ENCODE assay signal across 1 cellular context in genomic region chr6:136773473-136773796, GRCh38.
TF ChIP-seq lines count a peak whose summit lies in the region.

No MANE protein-coding gene starts in this region.

TF ChIP-seq in IMR-90, 13 proteins besides CTCF, POLR2A, EP300 and RAD21 (continued from another document):
- TF ChIP-seq RCOR1 (IDR thresholded peaks at IDR 0.05; ENCODE audit: insufficient replicate concordance, low read length) (no peak), RFX5 (IDR thresholded peaks at IDR 0.05; ENCODE audit: low read depth, low read length) (no peak), ELK1 (IDR thresholded peaks at IDR 0.05; ENCODE audit: borderline replicate concordance, low read depth, low read length) (no peak), USF2 (IDR thresholded peaks at IDR 0.05; ENCODE audit: low read depth, low read length) (no peak), MXI1 (IDR thresholded peaks at IDR 0.05; ENCODE audit: borderline replicate concordance, low read depth, low read length) (no peak), SMC3 (IDR thresholded peaks at IDR 0.05; ENCODE audit: low read depth, low read length) (no peak), BHLHE40 (IDR thresholded peaks at IDR 0.05; ENCODE audit: low read depth, low read length) (no peak), MAFK (IDR thresholded peaks at IDR 0.05; ENCODE audit: low read depth, low read length) (no peak)
TF ChIP-seq in IMR-90: peak in this region for 0.
